Comparison of ENCODE assay signal across 8 cellular contexts in the genomic region with DNA sequence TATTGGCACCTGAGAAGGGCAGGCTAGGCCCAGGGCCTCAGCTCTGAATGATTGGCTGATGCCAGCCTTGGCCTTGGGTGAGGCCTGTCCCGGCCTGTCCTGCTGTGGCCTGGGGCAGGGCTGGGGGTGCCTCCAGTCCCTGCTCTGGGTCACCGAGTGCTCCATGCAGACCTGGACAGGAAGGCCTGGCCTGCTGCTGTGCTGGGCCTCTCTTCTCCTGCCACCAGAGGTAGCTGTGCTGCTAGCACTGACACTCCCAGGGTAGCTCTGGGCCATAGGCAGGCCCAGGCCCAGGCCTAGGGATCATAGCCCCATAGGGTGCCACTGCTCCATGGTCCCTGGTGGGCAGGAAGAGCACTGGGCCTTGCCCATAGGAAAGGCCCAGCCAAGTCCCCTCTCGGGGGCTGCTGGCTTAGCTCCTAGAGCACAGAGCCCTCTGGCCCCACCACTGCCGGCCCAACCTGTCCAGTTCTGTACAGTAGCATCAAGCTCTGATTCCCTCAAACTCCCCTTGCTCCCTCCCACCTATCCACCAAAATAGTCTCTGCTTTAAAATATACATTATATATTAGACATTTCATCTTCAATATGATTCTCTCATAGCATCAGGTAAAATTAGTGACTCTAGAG. TPM values are rescaled to one million over a fixed set of nuclear protein-coding genes. Genes with fewer than 3 reads are reported as not detected.
DNase-seq lines count a peak whose midpoint lies in the region; ATAC-seq, FAIRE-seq and TF ChIP-seq lines count a peak whose summit lies in the region.

No MANE protein-coding gene starts in this region.

- no peak overlapping the region for H3K4me3 Mint-ChIP-seq in mesothelial cell of epicardium

- POLR2A ChIA-PET in AG04450 (lab: Yijun Ruan, JAX) (interaction anchor here (1.0 to 1.9 kb wide), 2 partner anchors 10 to 100 kb away, joined by 3 to 8 read pairs; no protein-coding TSS in a partner anchor), Panc1 (lab: Charles Lee) (interaction anchor here (0.6 kb wide), 1 partner anchor 277 kb away, joined by 3 read pairs; no protein-coding TSS in a partner anchor)

- TF ChIP-seq CTCF in AG04450 (IDR thresholded peaks at IDR 0.05; ENCODE audit: low read depth, low read length) = peak; percentile 77
- TF ChIP-seq CTCF in Panc1 (IDR thresholded peaks at IDR 0.05) = peak; percentile 82
- peak; percentile 32 for TF ChIP-seq CTCF in neutrophil (IDR thresholded peaks at IDR 0.05)
- TF ChIP-seq CTCF in mesothelial cell of epicardium (IDR thresholded peaks at IDR 0.05; ENCODE audit: unreplicated experiment) = no peak

- no TSS peak for BruUV-seq in Panc1 (replicated peaks; lab: Mats Ljungman, UMichigan)

- no peaks in the 10 kb centered on the region for H3K36me3 Mint-ChIP-seq in mesothelial cell of epicardium

- FAIRE-seq in GM18507 (lab: Jason Lieb, UNC) = peak; percentile 21
- no peak for FAIRE-seq in frontal cortex (lab: Jason Lieb, UNC)

- H3K27me3 Mint-ChIP-seq in mesothelial cell of epicardium (ENCODE audit: low read depth) = no peaks in the 10 kb centered on the region

- no peaks in the 10 kb centered on the region; the same call in 1 of the 2 replicates for H3K9me3 ChIP-seq in AG04450 (ENCODE audit: control insufficient read depth, insufficient read depth, low read length)
- H3K9me3 ChIP-seq in Panc1 (ENCODE audit: control insufficient read depth, insufficient read depth, low read depth, low read length) = no peaks in the 10 kb centered on the region
- no peaks in the 10 kb centered on the region for H3K9me3 ChIP-seq in neutrophil

- ATAC-seq in Panc1 = peak; percentile 92

- no peak overlapping the region for H3K4me3 ChIP-seq in AG04450 (ENCODE audit: low read depth, low read length)
- H3K4me3 ChIP-seq in Panc1 (ENCODE audit: low read depth in 2 of 2, low read length in 2 of 2) = no peak overlapping the region
- no peak overlapping the region for H3K4me3 ChIP-seq in neutrophil (ENCODE audit: low read depth in 1 of 2, low read length in 1 of 2)

- intact Hi-C loops in Panc1 (cut with micrococcal nuclease; ENCODE audit: unreplicated experiment) = loop anchor here (2.0 to 10.0 kb wide), 2 partner anchors 134 to 280 kb away; a partner anchor contains a TSS

- TF ChIP-seq POLR2A in erythroblast (IDR thresholded peaks at IDR 0.05; ENCODE audit: low read length) = no peak

- no peaks in the 10 kb centered on the region for H3K9me3 Mint-ChIP-seq in mesothelial cell of epicardium

- H3K27me3 ChIP-seq in AG04450 (ENCODE audit: control insufficient read depth, insufficient read depth, low read length) (no peaks in the 10 kb centered on the region), Panc1 (ENCODE audit: control insufficient read depth, insufficient read depth, low read length) (no peaks in the 10 kb centered on the region), neutrophil (no peaks in the 10 kb centered on the region)

- H3K27ac ChIP-seq in AG04450 (ENCODE audit: low read depth, low read length) = peak overlapping the region; percentile 93
- no peak overlapping the region for H3K27ac ChIP-seq in Panc1 (ENCODE audit: low read length)
- H3K27ac ChIP-seq in neutrophil = peak overlapping the region; percentile 38

- no peaks in the 10 kb centered on the region for H3K4me1 ChIP-seq in Panc1 (ENCODE audit: control insufficient read depth, insufficient read depth, low read length)
- peaks cover 0 to 6% of the 10 kb centered on the region in 2 experiments for H3K4me1 ChIP-seq in neutrophil (ENCODE audit: control insufficient read depth in 1 of 2, insufficient read depth in 1 of 2, low read depth in 1 of 2, low read length in 1 of 2)

- in situ Hi-C loops in Panc1 (cut with HindIII; ENCODE audit: low pct_unique_long_range_greater_than_20kb, low sequenced_read_pairs) = no loop called here

- H3K36me3 ChIP-seq in Panc1 (ENCODE audit: control insufficient read depth, insufficient read depth, low read length) (no peaks in the 10 kb centered on the region), neutrophil (no peaks in the 10 kb centered on the region)

- H3K27ac Mint-ChIP-seq in mesothelial cell of epicardium = no peak overlapping the region

- H3K4me1 Mint-ChIP-seq in mesothelial cell of epicardium = peaks cover 13% of the 10 kb centered on the region

- CTCF ChIA-PET in AG04450 (lab: Charles Lee) = interaction anchor here (0.6 to 2.6 kb wide), 12 partner anchors 13 to 364 kb away, joined by 3 to 13 read pairs (median 5); a partner anchor contains a TSS
- CTCF ChIA-PET in Panc1 (lab: Charles Lee) = interaction anchor here (0.5 to 2.0 kb wide), 4 partner anchors 49 to 306 kb away, joined by 3 to 8 read pairs (median 4); no protein-coding TSS in a partner anchor

- DNase-seq in AG04450 (ENCODE audit: low read depth, low spot score) = no peak
- DNase-seq in GM18507 (ENCODE audit: extremely low spot score, insufficient read length, low read depth) = no peak
- no peak for DNase-seq in Panc1 (ENCODE audit: low read depth, low spot score)
- DNase-seq in erythroblast (lab: John Stamatoyannopoulos, UW) = peak; percentile 47
- DNase-seq in mesothelial cell of epicardium (ENCODE audit: low spot score in 2 of 2, unreplicated experiment in 2 of 2) = no peak
- DNase-seq in frontal cortex (ENCODE audit: low spot score in 2 of 2) = no peak
- no peak for DNase-seq in NCI-H1436 treated with DMSO at 0.1 percent for 48 hours (lab: John Stamatoyannopoulos, UW)

RNA-seq across cellular contexts. Expression of a gene that starts 18.2 kb away (rescaled TPM):
- polyA plus RNA-seq in AG04450 (2011; rRNA removed) = 15.5 and 19.5 TPM in 2 replicates
- 22.1 and 30.5 TPM in 2 replicates for polyA minus RNA-seq in AG04450 (2011; rRNA and poly(A)+ RNA removed)
- 6.9 TPM for total RNA-seq in Panc1 (2021; ENCODE audit: unreplicated experiment)
- polyA plus RNA-seq in Panc1 (2012; ENCODE audit: insufficient read length) = 14.4 TPM
- total RNA-seq in mesothelial cell of epicardium = 15.9 to 17.1 TPM (median 16.5 TPM) in 3 replicates
- 6.5 TPM for total RNA-seq in frontal cortex

Comparison
In these comparisons a context has a peak if more than half of its experiments do, and no peak if none do; other contexts are left out.
1. DNase-seq: peak in erythroblast (2 of 2); none in AG04450 (single experiment), GM18507 (single experiment), Panc1 (single experiment), mesothelial cell of epicardium (0 of 2), frontal cortex (0 of 2) and NCI-H1436 treated with DMSO at 0.1 percent for 48 hours (single experiment).